8 cellular contexts compared by ENCODE assay signal in the genomic region with DNA sequence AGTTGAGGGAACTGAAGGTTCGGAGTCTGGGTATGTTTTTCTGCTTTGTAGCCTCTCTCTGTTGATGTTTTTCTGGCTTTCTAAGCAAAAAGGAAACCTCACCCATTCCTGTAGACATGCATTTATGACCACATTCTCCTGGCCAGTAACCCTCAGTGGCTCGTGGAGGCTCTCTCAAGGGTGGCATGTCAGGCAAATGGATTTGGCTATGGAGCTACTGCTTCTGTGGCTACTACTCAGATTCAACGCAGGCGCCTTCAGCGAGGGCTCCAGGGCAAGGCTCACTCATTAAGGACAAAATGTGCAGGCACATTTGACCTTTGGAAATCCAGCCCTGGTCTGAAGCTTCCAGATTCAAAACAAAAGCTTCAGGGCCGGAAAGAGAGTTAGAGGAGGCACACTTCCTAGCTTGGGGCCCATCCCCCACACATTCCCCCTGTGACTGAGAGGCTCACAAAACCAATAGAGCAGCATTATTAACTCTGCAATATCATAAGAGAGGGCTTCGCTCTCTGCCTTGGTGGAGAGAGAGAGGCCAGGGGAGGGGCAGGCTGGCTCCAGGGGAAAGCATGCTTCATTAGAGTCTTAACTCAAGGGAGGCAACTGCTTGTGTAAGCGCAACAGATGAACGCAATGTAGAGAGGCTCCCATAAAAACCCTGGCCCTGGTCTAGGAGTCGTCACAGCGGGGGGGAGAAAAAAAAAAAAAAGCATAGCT. TPM values are rescaled to one million over a fixed set of nuclear protein-coding genes. Genes with fewer than 3 reads are reported as not detected.
DNase-seq lines count a peak whose midpoint lies in the region; ATAC-seq, FAIRE-seq and TF ChIP-seq lines count a peak whose summit lies in the region.

No MANE protein-coding gene starts in this region.

- H3K36me3 ChIP-seq in breast epithelium (no peaks in the 10 kb centered on the region), OCI-LY7 (ENCODE audit: insufficient read depth, low read length) (no peaks in the 10 kb centered on the region)

- H3K4me1 ChIP-seq in breast epithelium (peaks cover 5 to 18% of the 10 kb centered on the region in 2 donors), OCI-LY7 (ENCODE audit: insufficient read depth, low read length, poor library complexity, severe bottlenecking) (no peaks in the 10 kb centered on the region)

- no peaks in the 10 kb centered on the region for H3K79me2 ChIP-seq in OCI-LY7 (ENCODE audit: insufficient read depth, low read depth, low read length)

- H3K27ac ChIP-seq in breast epithelium, result peak overlapping the region; percentile 76 to 87
- H3K27ac ChIP-seq in OCI-LY7 (ENCODE audit: low read depth, low read length, poor library complexity, severe bottlenecking), result no peak overlapping the region

- no peak for TF ChIP-seq CTCF in breast epithelium (IDR thresholded peaks at IDR 0.05)
- no peak for TF ChIP-seq CTCF in OCI-LY7 (conservative IDR thresholded peaks at IDR 0.05; ENCODE audit: low read length)

- no peak for DNase-seq in GM19239 (ENCODE audit: insufficient read length, low spot score)
- DNase-seq in T-helper 1 cell, result peak in 3 of 5 donors; percentile 25 to 90 (median 35)
- DNase-seq in breast epithelium (ENCODE audit: low spot score in 2 of 2), result peak in 1 of 2 donors; percentile 33
- DNase-seq in left colon, result peak; percentile 51 to 60
- peak; percentile 57 to 64 for DNase-seq in stimulated activated CD4-positive, alpha-beta T cell treated with anti-CD3 and anti-CD28 coated beads, Interleukin-2, amount 100 ng/mL, for 24 hours
- no peak for DNase-seq in OCI-LY7 (ENCODE audit: low spot score)
- no peak for DNase-seq in NCI-H146 treated with DMSO at 0.1 percent for 48 hours (lab: John Stamatoyannopoulos, UW; ENCODE audit: unreplicated experiment)

- H3K9me3 ChIP-seq in breast epithelium (no peaks in the 10 kb centered on the region), OCI-LY7 (ENCODE audit: low read length) (no peaks in the 10 kb centered on the region)

- H4K20me1 ChIP-seq in OCI-LY7 (ENCODE audit: insufficient read depth, low read length), result no peaks in the 10 kb centered on the region

- CTCF ChIA-PET in OCI-LY7 (lab: Charles Lee; ENCODE audit: unreplicated experiment), result no interaction called here

- ATAC-seq in HG03442 (IDR thresholded peaks at IDR 0.05; ENCODE audit: unreplicated experiment), result peak; percentile 43
- peak; percentile 32 for ATAC-seq in left colon

- peak overlapping the region in 1 of 3 donors; percentile 48 for H3K4me3 ChIP-seq in breast epithelium
- no peak overlapping the region for H3K4me3 ChIP-seq in OCI-LY7 (ENCODE audit: low read depth, low read length, poor library complexity, severe bottlenecking)

- POLR2A ChIA-PET in OCI-LY7 (lab: Charles Lee), result no interaction called here

- peak; percentile 84 for FAIRE-seq in GM19239 (lab: Jason Lieb, UNC)

- H2AFZ ChIP-seq in OCI-LY7 (ENCODE audit: low read length), result no peak overlapping the region

- no peak for TF ChIP-seq POLR2A in breast epithelium (IDR thresholded peaks at IDR 0.05)

- intact Hi-C loops in breast epithelium (cut with DNase I; ENCODE audit: low total_unique reads), result loop anchor here (1.0 kb wide), 1 partner anchor 8 kb away; no protein-coding TSS in a partner anchor
- intact Hi-C loops in left colon (cut with DNase I, micrococcal nuclease), result no loop called here
- intact Hi-C loops in OCI-LY7 (cut with micrococcal nuclease; ENCODE audit: unreplicated experiment), result no loop called here

- no peaks in the 10 kb centered on the region for H3K9me2 ChIP-seq in OCI-LY7 (ENCODE audit: insufficient read depth, low read length)

- no TSS peak for BruUV-seq in OCI-LY7 (replicated peaks; lab: Mats Ljungman, UMichigan)

- H3K27me3 ChIP-seq in breast epithelium, result no peaks in the 10 kb centered on the region

- H3K4me2 ChIP-seq in OCI-LY7 (ENCODE audit: low read length), result no peak overlapping the region

RNA-seq across cellular contexts. Expression of gene KLF7, which starts 22.1 kb away (rescaled TPM):
- 10 to 100 TPM; 21.0 to 40.7 (median 37.3) TPM for total RNA-seq in breast epithelium
- total RNA-seq in left colon, result 1 to 10 TPM; 5.4 to 7.5 TPM
- 0.08 TPM in 1 of 2 replicates, not detected in the other for total RNA-seq in OCI-LY7 (2014; rRNA removed; shearing (Covaris generic))
- 0.35 TPM in 1 of 2 replicates, not detected in the other for total RNA-seq in OCI-LY7 (2022)

Comparison
In these comparisons a context has a peak if more than half of its experiments do, and no peak if none do; other contexts are left out.
1. DNase-seq: peak in T-helper 1 cell (3 of 5), left colon (2 of 2) and stimulated activated CD4-positive, alpha-beta T cell treated with anti-CD3 and anti-CD28 coated beads, Interleukin-2, amount 100 ng/mL, for 24 hours (2 of 2); none in GM19239 (single experiment), OCI-LY7 (single experiment) and NCI-H146 treated with DMSO at 0.1 percent for 48 hours (single experiment).
2. RNA of gene KLF7, which starts 22.1 kb away (total RNA-seq): 21.0 to 40.7 TPM in breast epithelium and 5.4 to 7.5 TPM in left colon; 0.08 to 0.35 TPM in OCI-LY7; every median in the first group is over 4 times any median in the second.